In the genomic region with DNA sequence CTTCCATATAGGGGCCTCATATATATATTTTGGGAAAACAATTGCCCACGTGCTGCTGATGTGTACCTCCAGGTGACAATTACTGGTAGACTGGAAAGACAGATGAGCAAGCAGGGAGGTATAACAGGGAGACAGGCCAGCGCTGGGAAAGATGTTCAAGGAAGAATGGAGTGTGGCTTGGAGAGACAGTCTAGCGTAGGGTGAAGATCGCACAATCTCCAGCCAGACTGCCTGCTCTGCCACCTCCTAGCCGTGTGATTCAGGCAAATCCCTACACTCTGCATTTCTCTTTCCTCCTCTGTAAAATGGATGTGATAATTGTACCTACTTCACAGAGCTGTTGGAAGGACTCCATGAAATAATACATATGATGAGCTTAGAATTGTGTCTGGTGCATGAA, we compare ENCODE assay signal across 25 cellular contexts.
"Had no signal": no experiment of that assay in that cellular context is flagged by ENCODE, and none has a peak within 500 bp of the region (broad histone marks: within the 10 kb centered on the region; RNA-seq: fewer than 3 reads in every experiment).

No MANE protein-coding gene starts in this region.

- H3K27me3 Mint-ChIP-seq: activated CD8-positive, alpha-beta memory T cell treated with anti-CD3 and anti-CD28 coated beads, Interleukin-2, amount 10 ng/mL, durations not matched to agents 7 days and 5 days; activated CD8-positive, alpha-beta T cell treated with anti-CD3 and anti-CD28 coated beads for 36 hours; activated T-cell treated with anti-CD3 and anti-CD28 coated beads, Interleukin-2, amount 50 U/mL, for 24 hours; IgD-negative memory B cell had no signal

- H3K4me3 Mint-ChIP-seq: activated CD8-positive, alpha-beta memory T cell treated with anti-CD3 and anti-CD28 coated beads, Interleukin-2, amount 10 ng/mL, durations not matched to agents 7 days and 5 days; activated CD8-positive, alpha-beta T cell treated with anti-CD3 and anti-CD28 coated beads for 36 hours; activated T-cell treated with anti-CD3 and anti-CD28 coated beads, Interleukin-2, amount 50 U/mL, for 24 hours; IgD-negative memory B cell; T-helper 1 cell treated with Interleukin-12 subunit alpha and Interleukin-12 subunit beta and Interleukin-4 antibody, amounts not matched to agents 30 μg/mL and 1 μg/mL, for 36 hours had no signal

- H3K36me3 ChIP-seq: breast epithelium had no signal

- DNase-seq: activated CD4-positive, alpha-beta T cell treated with anti-CD3 and anti-CD28 coated beads for 4 hours; activated CD8-positive, alpha-beta memory T cell treated with anti-CD3 and anti-CD28 coated beads, Interleukin-2, amount 10 ng/mL, durations not matched to agents 7 days and 5 days; activated CD8-positive, alpha-beta T cell treated with anti-CD3 and anti-CD28 coated beads for 36 hours; activated effector memory CD4-positive, alpha-beta T cell treated with anti-CD3 and anti-CD28 coated beads, Interleukin-2, amount 50 U/mL, for 16 hours; activated naive CD4-positive, alpha-beta T cell treated with Interleukin-2 at 50 U/mL for 16 hours; activated T-cell treated with anti-CD3 and anti-CD28 coated beads, Interleukin-2, amount 50 U/mL, for 24 hours; amygdala; KG1; NCI-H1048; NCI-H146; NCI-H187 treated with DMSO at 0.1 percent for 48 hours; NCI-H2081 treated with DMSO at 0.1 percent for 48 hours; NCI-H226; NCI-H510A; NCI-H69; PC-3; SHP77; SW 1271 had no signal

- H3K4me1 Mint-ChIP-seq: activated CD8-positive, alpha-beta memory T cell treated with anti-CD3 and anti-CD28 coated beads, Interleukin-2, amount 10 ng/mL, durations not matched to agents 7 days and 5 days had no signal

- H3K4me3 ChIP-seq: breast epithelium, SJSA1 had no signal

- H3K27ac Mint-ChIP-seq: activated CD8-positive, alpha-beta memory T cell treated with anti-CD3 and anti-CD28 coated beads, Interleukin-2, amount 10 ng/mL, durations not matched to agents 7 days and 5 days; activated CD8-positive, alpha-beta T cell treated with anti-CD3 and anti-CD28 coated beads for 36 hours; activated naive CD4-positive, alpha-beta T cell treated with anti-CD3 and anti-CD28 coated beads, Interleukin-2, amount 50 U/mL, for 72 hours; activated T-cell treated with anti-CD3 and anti-CD28 coated beads, Interleukin-2, amount 50 U/mL, for 24 hours; IgD-negative memory B cell; T-helper 1 cell treated with Interleukin-12 subunit alpha and Interleukin-12 subunit beta and Interleukin-4 antibody, amounts not matched to agents 30 μg/mL and 1 μg/mL, for 36 hours had no signal

- H3K27ac ChIP-seq: breast epithelium, SJSA1 had no signal

- ATAC-seq: activated CD4-positive, CD25-positive, alpha-beta regulatory T cell treated with anti-CD3 and anti-CD28 coated beads, Interleukin-2, amount 50 U/mL, for 24 hours; activated CD8-positive, alpha-beta memory T cell treated with anti-CD3 and anti-CD28 coated beads, Interleukin-2, amount 10 ng/mL, durations not matched to agents 7 days and 5 days; activated CD8-positive, alpha-beta T cell treated with anti-CD3 and anti-CD28 coated beads for 36 hours; activated naive CD4-positive, alpha-beta T cell treated with anti-CD3 and anti-CD28 coated beads, Interleukin-2, amount 50 U/mL, for 72 hours; PC-3; SK-N-SH treated with all-trans-retinoic acid at 6 μM for 48 hours had no signal

- H3K4me1 ChIP-seq: breast epithelium had no signal

- H3K27me3 ChIP-seq: breast epithelium, SJSA1 had no signal
